In the genomic region with DNA sequence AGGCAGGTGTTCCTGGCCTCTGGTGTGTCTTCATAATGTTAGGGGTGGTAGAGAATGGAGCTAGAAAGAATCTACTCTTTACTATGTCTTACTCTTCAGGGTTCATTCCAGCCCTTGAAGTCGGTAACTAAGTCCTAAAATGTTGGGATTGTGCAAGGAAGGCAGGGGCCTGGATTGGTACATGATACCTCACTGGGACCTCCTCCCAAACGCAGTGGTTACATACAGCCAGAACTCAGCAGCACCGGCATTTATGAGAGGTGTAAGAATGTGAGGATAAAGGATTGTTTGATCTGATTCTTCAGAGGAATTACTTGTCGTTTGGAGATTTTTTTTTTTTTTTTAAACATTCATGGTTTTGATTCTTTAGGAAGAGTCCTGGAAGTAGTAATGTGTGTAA, we compare ENCODE assay signal across 13 cellular contexts. TPM values are rescaled to one million over a fixed set of nuclear protein-coding genes. Genes with fewer than 3 reads are reported as not detected.
DNase-seq lines count a peak whose midpoint lies in the region; ATAC-seq, FAIRE-seq and TF ChIP-seq lines count a peak whose summit lies in the region.
"Had no signal": no experiment of that assay in that cellular context is flagged by ENCODE, and none has a peak within 500 bp of the region (broad histone marks: within the 10 kb centered on the region; RNA-seq: fewer than 3 reads in every experiment).

No MANE protein-coding gene starts in this region.

- no peaks in the 10 kb centered on the region for H3K79me1 ChIP-seq in H9 (ENCODE audit: insufficient read depth, low read depth, low read length, poor library complexity, severe bottlenecking)

- no peak overlapping the region for H3K14ac ChIP-seq in H9 (ENCODE audit: insufficient read depth, low read length)

- H3K9me3 ChIP-seq in A673 (ENCODE audit: low read depth, low read length, poor library complexity, severe bottlenecking) = no peaks in the 10 kb centered on the region
- no peaks in the 10 kb centered on the region for H3K9me3 ChIP-seq in H9 (ENCODE audit: control insufficient read depth, low read depth, low read length)
- no peaks in the 10 kb centered on the region for H3K9me3 ChIP-seq in BE2C
- no peaks in the 10 kb centered on the region for H3K9me3 ChIP-seq in kidney (ENCODE audit: control insufficient read depth in 1 of 2, low read length in 2 of 2)

- no peak overlapping the region for H3T11ph ChIP-seq in H9 (ENCODE audit: low read length)

- H2AFZ ChIP-seq in H9 (ENCODE audit: low read length) = no peak overlapping the region
- H2AFZ ChIP-seq: parathyroid adenoma had no signal

- no peak overlapping the region for H3K18ac ChIP-seq in H9 (ENCODE audit: insufficient read length, low read depth, low read length)

- no peak for TF ChIP-seq CTCF in A673 (conservative IDR thresholded peaks at IDR 0.05; ENCODE audit: low read depth, low read length)
- TF ChIP-seq CTCF in H9 (conservative IDR thresholded peaks at IDR 0.05) = no peak
- no peak for TF ChIP-seq CTCF in nephron progenitor cell (IDR thresholded peaks at IDR 0.05)
- TF ChIP-seq CTCF in BE2C (IDR thresholded peaks at IDR 0.05; ENCODE audit: low read depth, low read length) = no peak
- TF ChIP-seq CTCF in kidney (IDR thresholded peaks at IDR 0.05; ENCODE audit: borderline replicate concordance, extremely low read depth, insufficient read depth) = no peak

- H3K23ac ChIP-seq in H9 (ENCODE audit: insufficient read length, low read depth, low read length) = no peak overlapping the region

- peaks cover 8% of the 10 kb centered on the region; the same call in 1 of the 2 replicates for H3K79me2 ChIP-seq in H9 (ENCODE audit: insufficient read depth, low read length)

- H3K36me3 ChIP-seq in A673 (ENCODE audit: insufficient read depth, low read length, poor library complexity, severe bottlenecking) (peaks cover 75% of the 10 kb centered on the region), BE2C (peaks cover 77% of the 10 kb centered on the region), kidney (ENCODE audit: control insufficient read depth in 1 of 2, insufficient read depth in 2 of 2, low read length in 2 of 2) (peaks cover 24 to 30% of the 10 kb centered on the region in 2 donors)

- H3K9me3 Mint-ChIP-seq in H9 (no peaks in the 10 kb centered on the region), nephron progenitor cell (no peaks in the 10 kb centered on the region)
- no peaks in the 10 kb centered on the region for H3K9me3 Mint-ChIP-seq in central memory CD8-positive, alpha-beta T cell

- H3K27me3 ChIP-seq in A673 (replicated peaks; ENCODE audit: insufficient read depth, low read depth, low read length, poor library complexity) = no peaks in the 10 kb centered on the region
- H3K27me3 ChIP-seq in H9 (ENCODE audit: insufficient read depth, low read length) = no peaks in the 10 kb centered on the region
- H3K27me3 ChIP-seq in BE2C = no peaks in the 10 kb centered on the region

- no TSS peak for BruUV-seq in A673 (replicated peaks; lab: Mats Ljungman, UMichigan)

- no peak overlapping the region for H2BK20ac ChIP-seq in H9 (ENCODE audit: low read depth, low read length, poor library complexity, severe bottlenecking)

- H4K8ac ChIP-seq in H9 (replicated peaks; ENCODE audit: insufficient read length, low read depth, low read length) = no peak overlapping the region

- H3K27ac ChIP-seq in A673 (ENCODE audit: low read depth, low read length, poor library complexity, severe bottlenecking) (peak overlapping the region; percentile 14), H9 (ENCODE audit: insufficient read length, low read depth, low read length) (peak overlapping the region; percentile 6), kidney (ENCODE audit: low read depth in 2 of 2, low read length in 2 of 2) (no peak overlapping the region)
- H3K27ac ChIP-seq: parathyroid adenoma had no signal

- intact Hi-C loops in A673 (cut with micrococcal nuclease; ENCODE audit: unreplicated experiment) (no loop called here), kidney (cut with DNase I) (no loop called here)

- no peak overlapping the region for H3K4me3 Mint-ChIP-seq in H9
- no peak overlapping the region for H3K4me3 Mint-ChIP-seq in central memory CD8-positive, alpha-beta T cell
- H3K4me3 Mint-ChIP-seq in nephron progenitor cell = no peak overlapping the region

- no peak overlapping the region for H2BK5ac ChIP-seq in H9 (ENCODE audit: insufficient read length, low read length)

- FAIRE-seq in kidney (lab: Jason Lieb, UNC) = no peak

- H2BK120ac ChIP-seq in H9 (ENCODE audit: low read depth, low read length, poor library complexity, severe bottlenecking) = no peak overlapping the region

- H2BK12ac ChIP-seq in H9 (ENCODE audit: insufficient read length, low read depth, low read length) = no peak overlapping the region

- H3K4me1 ChIP-seq in A673 (ENCODE audit: insufficient read depth, low read length, poor library complexity, severe bottlenecking) = no peaks in the 10 kb centered on the region
- H3K4me1 ChIP-seq in H9 (ENCODE audit: insufficient read depth, low read length) = peaks cover 8% of the 10 kb centered on the region; the same call in 1 of the 2 replicates
- peaks cover 10% of the 10 kb centered on the region for H3K4me1 ChIP-seq in BE2C
- H3K4me1 ChIP-seq in kidney (ENCODE audit: control insufficient read depth in 1 of 2, insufficient read depth in 1 of 2, low read depth in 1 of 2, low read length in 2 of 2) = peaks cover 30 to 32% of the 10 kb centered on the region in 2 donors

- H4K91ac ChIP-seq in H9 (ENCODE audit: insufficient read length, low read depth, low read length) = no peak overlapping the region

- no peak overlapping the region for H2BK15ac ChIP-seq in H9 (ENCODE audit: low read depth, low read length)

- H3K56ac ChIP-seq in H9 (ENCODE audit: insufficient read length, low read depth, low read length) = no peak overlapping the region

- peak overlapping the region; percentile 12 to 98 (median 78); a peak in 3 of 7 replicates for H3K27ac Mint-ChIP-seq in H9
- peak overlapping the region; percentile 65 for H3K27ac Mint-ChIP-seq in central memory CD8-positive, alpha-beta T cell (ENCODE audit: low read depth)
- H3K27ac Mint-ChIP-seq in nephron progenitor cell = peak overlapping the region; percentile 93

- no CpG with 5 or more reads among the region's 4 CpGs for WGBS in H9 (ENCODE audit: extremely low coverage, insufficient read length, low lambda C conversion rate)

- H2AK5ac ChIP-seq in H9 (ENCODE audit: insufficient read length, low read length) = no peak overlapping the region

- H3K4me2 ChIP-seq in H9 (ENCODE audit: insufficient read depth, insufficient read length, low read length) = no peak overlapping the region

- H3K9ac ChIP-seq in H9 (ENCODE audit: extremely low read depth, insufficient read length, low read length) (no peak overlapping the region), kidney (ENCODE audit: low read length in 2 of 2) (no peak overlapping the region)
- H3K9ac ChIP-seq: parathyroid adenoma had no signal

- H3K27me3 Mint-ChIP-seq in H9 (ENCODE audit: low read depth) = no peaks in the 10 kb centered on the region
- H3K27me3 Mint-ChIP-seq in central memory CD8-positive, alpha-beta T cell = no peaks in the 10 kb centered on the region
- no peaks in the 10 kb centered on the region for H3K27me3 Mint-ChIP-seq in nephron progenitor cell (ENCODE audit: low read depth, poor library complexity)

- no peak overlapping the region for H4K5ac ChIP-seq in H9 (ENCODE audit: insufficient read length, low read depth, low read length)

- ATAC-seq in central memory CD8-positive, alpha-beta T cell (replicated peaks; ENCODE audit: extremely low read depth, poor library complexity, severe bottlenecking) = no peak

- CTCF ChIA-PET in A673 (lab: Charles Lee) = no interaction called here

- no peak overlapping the region for H3K4ac ChIP-seq in H9 (ENCODE audit: low read depth, low read length)

- DNase-seq in A673 (ENCODE audit: low spot score) = no peak
- DNase-seq in H9 = no peak
- no peak for DNase-seq in central memory CD8-positive, alpha-beta T cell (ENCODE audit: low spot score in 2 of 2)
- no peak for DNase-seq in nephron progenitor cell
- DNase-seq in stimulated activated CD4-positive, alpha-beta T cell treated with anti-CD3 and anti-CD28 coated beads, Interleukin-12 subunit alpha, Interleukin-12 subunit beta, amount 100 ng/mL, for 4 hours = no peak
- DNase-seq in DMS79 (lab: John Stamatoyannopoulos, UW) = no peak
- no peak for DNase-seq in BE2C
- no peak for DNase-seq in kidney
- DNase-seq: DMS 273 treated with DMSO at 0.1 percent for 48 hours, erythroblast, NCI-H2107, RPMI8226 had no signal

- H3K23me2 ChIP-seq in H9 (ENCODE audit: insufficient read length, low read depth, low read length, poor library complexity, severe bottlenecking) = peaks cover 2% of the 10 kb centered on the region

- H3K4me1 Mint-ChIP-seq in H9 (peaks cover 54 to 58% of the 10 kb centered on the region in 2 experiments), nephron progenitor cell (peaks cover 55% of the 10 kb centered on the region)
- peaks cover 49% of the 10 kb centered on the region for H3K4me1 Mint-ChIP-seq in central memory CD8-positive, alpha-beta T cell

- H3K36me3 Mint-ChIP-seq in H9 (ENCODE audit: insufficient read depth in 1 of 3, low read depth in 3 of 3) (peaks cover 48 to 85% (median 79%) of the 10 kb centered on the region in 3 experiments), nephron progenitor cell (ENCODE audit: low read depth) (peaks cover 65% of the 10 kb centered on the region)
- peaks cover 77% of the 10 kb centered on the region for H3K36me3 Mint-ChIP-seq in central memory CD8-positive, alpha-beta T cell (ENCODE audit: insufficient read depth)

- H4K20me1 ChIP-seq in H9 (ENCODE audit: control insufficient read depth, insufficient read depth, insufficient read length) = no peaks in the 10 kb centered on the region

- POLR2A ChIA-PET in A673 (lab: Charles Lee; ENCODE audit: low non-redundant PET) = no interaction called here

- H3K4me3 ChIP-seq in A673 (ENCODE audit: low read depth, low read length, poor library complexity, severe bottlenecking) (no peak overlapping the region), BE2C (ENCODE audit: low read depth, low read length) (no peak overlapping the region), kidney (ENCODE audit: low read length in 2 of 2) (no peak overlapping the region)

RNA-seq across cellular contexts. Expression of gene COMTD1, which starts 6.9 kb away (rescaled TPM):
- total RNA-seq in A673 (2021) (3.4 and 3.8 TPM in 2 replicates), H9 (2021) (28.3 and 29.9 TPM in 2 replicates), kidney (26.6 TPM)
- 14.0 TPM for polyA plus RNA-seq in BE2C (2012; ENCODE audit: insufficient read depth, insufficient read length, low read depth)
- polyA plus RNA-seq in kidney (ENCODE audit: insufficient read depth, low read depth, low replicate concordance) = 65.3 TPM

RNA-seq across cellular contexts. Expression of gene VDAC2, which starts 18.2 kb away (rescaled TPM):
- total RNA-seq in A673 (2021) (307 and 328 TPM in 2 replicates), H9 (2021) (264 and 271 TPM in 2 replicates), kidney (128 TPM)
- polyA plus RNA-seq in BE2C (2012; ENCODE audit: insufficient read depth, insufficient read length, low read depth) = 327 TPM
- 211 TPM for polyA plus RNA-seq in kidney (ENCODE audit: insufficient read depth, low read depth, low replicate concordance)

Comparison
In these comparisons a context has a peak if more than half of its experiments do, and no peak if none do; other contexts are left out.
1. H3K27ac ChIP-seq: peak in A673 (single experiment) and H9 (single experiment); none in kidney (0 of 2).
2. Peak in every context shown above with its lines, with median percentiles within 50 percentile points of each other: H3K27ac Mint-ChIP-seq.